ENCODE assay signal across 26 cellular contexts in genomic region chr10:116669080-116669479, GRCh38. TPM values are rescaled to one million over a fixed set of nuclear protein-coding genes. Genes with fewer than 3 reads are reported as not detected.
DNase-seq lines count a peak whose midpoint lies in the region; ATAC-seq and TF ChIP-seq lines count a peak whose summit lies in the region.
"Had no signal": no experiment of that assay in that cellular context is flagged by ENCODE, and none has a peak within 500 bp of the region (broad histone marks: within the 10 kb centered on the region; RNA-seq: fewer than 3 reads in every experiment).

No MANE protein-coding gene starts in this region.

- H3K79me2 ChIP-seq in GM23338 (replicated peaks; ENCODE audit: insufficient read depth): peaks cover 6% of the 10 kb centered on the region
- H3K79me2 ChIP-seq in PC-3 (ENCODE audit: low read length): no peaks in the 10 kb centered on the region
- no peaks in the 10 kb centered on the region for H3K79me2 ChIP-seq in hepatocyte
- no peaks in the 10 kb centered on the region for H3K79me2 ChIP-seq in osteoblast (ENCODE audit: insufficient read depth, low read length)

- H3K9me3 ChIP-seq in PC-3 (ENCODE audit: low read length): no peaks in the 10 kb centered on the region
- H3K9me3 ChIP-seq in hepatocyte (ENCODE audit: low read depth): no peaks in the 10 kb centered on the region
- no peaks in the 10 kb centered on the region for H3K9me3 ChIP-seq in osteoblast (ENCODE audit: low read depth, low read length)
- H3K9me3 ChIP-seq: thoracic aorta had no signal

- intact Hi-C loops in PC-3 (cut with micrococcal nuclease): no loop called here

- H3K4me3 ChIP-seq in GM23338 (peak overlapping the region; percentile 90), PC-3 (ENCODE audit: low read length) (no peak overlapping the region), hepatocyte (no peak overlapping the region), osteoblast (ENCODE audit: insufficient read depth, low read length) (no peak overlapping the region)
- H3K4me3 ChIP-seq: PC-9, thoracic aorta had no signal

- ATAC-seq in GM23338: no peak; the same call in 2 of the 3 replicates
- ATAC-seq in PC-3: no peak
- ATAC-seq in HG03108 (IDR thresholded peaks at IDR 0.05; ENCODE audit: unreplicated experiment): no peak
- no peak for ATAC-seq in HG03097 (IDR thresholded peaks at IDR 0.05; ENCODE audit: low FRiP score, unreplicated experiment)
- ATAC-seq: activated CD8-positive, alpha-beta T cell treated with anti-CD3 and anti-CD28 coated beads for 36 hours; activated T-cell treated with anti-CD3 and anti-CD28 coated beads, Interleukin-2, amount 50 U/mL, for 4 hours; effector memory CD8-positive, alpha-beta T cell; stimulated activated effector memory CD8-positive, alpha-beta T cell treated with anti-CD3 and anti-CD28 coated beads, Interleukin-12 subunit alpha, Interleukin-12 subunit beta, amount 100 ng/mL, for 72 hours; T-helper 17 cell had no signal

- no peak overlapping the region for H3K27ac Mint-ChIP-seq in GM23338
- H3K27ac Mint-ChIP-seq: activated CD8-positive, alpha-beta T cell treated with anti-CD3 and anti-CD28 coated beads for 36 hours; activated naive CD4-positive, alpha-beta T cell treated with anti-CD3 and anti-CD28 coated beads, Interleukin-2, amount 10 ng/mL, durations not matched to agents 7 days and 5 days; CD8-positive, alpha-beta memory T cell; effector memory CD8-positive, alpha-beta T cell; memory B cell; stimulated activated effector memory CD8-positive, alpha-beta T cell treated with anti-CD3 and anti-CD28 coated beads, Interleukin-12 subunit alpha, Interleukin-12 subunit beta, amount 100 ng/mL, for 72 hours; T-helper 17 cell had no signal

- H3K9ac ChIP-seq in PC-3 (ENCODE audit: low read length): no peak overlapping the region

- H2AFZ ChIP-seq in GM23338 (peak overlapping the region; percentile 96; the same call in 1 of the 2 replicates), PC-3 (ENCODE audit: low read length) (no peak overlapping the region), hepatocyte (no peak overlapping the region), osteoblast (ENCODE audit: low read length) (no peak overlapping the region)
- H2AFZ ChIP-seq: PC-9 had no signal

- POLR2A ChIA-PET in PC-3 (lab: Charles Lee; ENCODE audit: unreplicated experiment): no interaction called here

- H3K4me1 Mint-ChIP-seq in GM23338: peaks cover 26% of the 10 kb centered on the region
- H3K4me1 Mint-ChIP-seq: activated naive CD4-positive, alpha-beta T cell treated with anti-CD3 and anti-CD28 coated beads, Interleukin-2, amount 10 ng/mL, durations not matched to agents 7 days and 5 days; CD8-positive, alpha-beta memory T cell; memory B cell; stimulated activated effector memory CD8-positive, alpha-beta T cell treated with anti-CD3 and anti-CD28 coated beads, Interleukin-12 subunit alpha, Interleukin-12 subunit beta, amount 100 ng/mL, for 72 hours; T-helper 17 cell had no signal

- H3K36me3 ChIP-seq in GM23338 (ENCODE audit: insufficient read depth): peaks cover 3% of the 10 kb centered on the region; the same call in 1 of the 2 replicates
- no peaks in the 10 kb centered on the region for H3K36me3 ChIP-seq in PC-3 (ENCODE audit: low read depth, low read length)
- H3K36me3 ChIP-seq in hepatocyte (replicated peaks; ENCODE audit: insufficient read depth, low read depth): no peaks in the 10 kb centered on the region
- H3K36me3 ChIP-seq in osteoblast (ENCODE audit: insufficient read depth, low read length): peaks cover 2% of the 10 kb centered on the region

- H3F3A ChIP-seq in GM23338 (replicated peaks; ENCODE audit: low read depth) (no peaks in the 10 kb centered on the region), PC-3 (ENCODE audit: low read length, unreplicated experiment) (no peaks in the 10 kb centered on the region)

- peaks cover 2% of the 10 kb centered on the region for H3K27me3 Mint-ChIP-seq in GM23338 (ENCODE audit: insufficient read depth, low read depth, poor library complexity)

- TF ChIP-seq CTCF in GM23338 (conservative IDR thresholded peaks at IDR 0.05; ENCODE audit: low read depth in 2 of 2) (no peak), PC-3 (conservative IDR thresholded peaks at IDR 0.05; ENCODE audit: low read depth, low read length) (no peak), hepatocyte (IDR thresholded peaks at IDR 0.05; ENCODE audit: poor library complexity) (no peak), osteoblast (IDR thresholded peaks at IDR 0.05; ENCODE audit: extremely low read depth, low read depth, low read length) (no peak)

- H3K4me1 ChIP-seq in GM23338 (ENCODE audit: insufficient read depth) (peaks cover 21% of the 10 kb centered on the region), PC-3 (ENCODE audit: insufficient read depth, low read length) (peaks cover 24% of the 10 kb centered on the region), hepatocyte (ENCODE audit: insufficient read depth) (no peaks in the 10 kb centered on the region), osteoblast (ENCODE audit: insufficient read depth, low read length) (peaks cover 14% of the 10 kb centered on the region)

- WGBS in hepatocyte (ENCODE audit: low lambda C conversion rate, missing lambda C conversion rate): 81% methylated on average over 5 of the region's 5 CpGs

- peaks cover 24% of the 10 kb centered on the region for H3K36me3 Mint-ChIP-seq in GM23338 (ENCODE audit: low read depth)
- H3K36me3 Mint-ChIP-seq: activated naive CD4-positive, alpha-beta T cell treated with anti-CD3 and anti-CD28 coated beads, Interleukin-2, amount 10 ng/mL, durations not matched to agents 7 days and 5 days; CD8-positive, alpha-beta memory T cell; memory B cell; stimulated activated effector memory CD8-positive, alpha-beta T cell treated with anti-CD3 and anti-CD28 coated beads, Interleukin-12 subunit alpha, Interleukin-12 subunit beta, amount 100 ng/mL, for 72 hours had no signal

- no peaks in the 10 kb centered on the region; the same call in 1 of the 2 replicates for H4K20me1 ChIP-seq in GM23338 (replicated peaks; ENCODE audit: insufficient read depth)
- H4K20me1 ChIP-seq in PC-3 (ENCODE audit: low read length): no peaks in the 10 kb centered on the region
- no peaks in the 10 kb centered on the region for H4K20me1 ChIP-seq in hepatocyte (ENCODE audit: insufficient read depth, poor library complexity, severe bottlenecking)
- H4K20me1 ChIP-seq in osteoblast (ENCODE audit: insufficient read depth, low read length): no peaks in the 10 kb centered on the region

- CTCF ChIA-PET in PC-3 (lab: Charles Lee): no interaction called here

- no peaks in the 10 kb centered on the region for H3K27me3 ChIP-seq in GM23338 (ENCODE audit: insufficient read depth)
- no peaks in the 10 kb centered on the region for H3K27me3 ChIP-seq in PC-3 (ENCODE audit: low read length)
- H3K27me3 ChIP-seq in hepatocyte: no peaks in the 10 kb centered on the region
- H3K27me3 ChIP-seq in osteoblast (ENCODE audit: insufficient read depth, low read length): peaks cover 5% of the 10 kb centered on the region

- BruUV-seq in PC-3 (replicated peaks; lab: Mats Ljungman, UMichigan): no TSS peak

- DNase-seq in GM23338 (ENCODE audit: low spot score) (no peak), PC-3 (peak; percentile 55), hepatocyte (ENCODE audit: low spot score) (no peak), osteoblast (ENCODE audit: insufficient read length, low spot score, missing footprints) (peak; percentile 90), substantia nigra (lab: John Stamatoyannopoulos, UW) (no peak), UCSD-AML1 (lab: John Stamatoyannopoulos, UW; ENCODE audit: unreplicated experiment) (no peak)
- DNase-seq: activated CD8-positive, alpha-beta T cell treated with anti-CD3 and anti-CD28 coated beads for 36 hours; activated naive CD4-positive, alpha-beta T cell treated with anti-CD3 and anti-CD28 coated beads, Interleukin-2, amount 10 ng/mL, durations not matched to agents 7 days and 5 days; activated T-cell treated with anti-CD3 and anti-CD28 coated beads, Interleukin-2, amount 50 U/mL, for 4 hours; aorta; CD8-positive, alpha-beta memory T cell; DMS53; effector memory CD8-positive, alpha-beta T cell; NCI-H1436 treated with DMSO at 0.1 percent for 48 hours; NCI-H2171 treated with DMSO at 0.1 percent for 48 hours; NCI-H774; PC-9; T-helper 17 cell had no signal

- H3K27ac ChIP-seq in GM23338 (ENCODE audit: low read depth): no peak overlapping the region
- H3K27ac ChIP-seq in PC-3 (ENCODE audit: low read length): no peak overlapping the region
- H3K27ac ChIP-seq in hepatocyte: no peak overlapping the region
- no peak overlapping the region for H3K27ac ChIP-seq in osteoblast (ENCODE audit: low read depth, low read length)
- H3K27ac ChIP-seq in substantia nigra (ENCODE audit: low read depth, low read length, poor library complexity, severe bottlenecking): no peak overlapping the region
- H3K27ac ChIP-seq: PC-9, thoracic aorta had no signal

- peak overlapping the region; percentile 74 for H3K4me3 Mint-ChIP-seq in GM23338
- H3K4me3 Mint-ChIP-seq: activated CD8-positive, alpha-beta T cell treated with anti-CD3 and anti-CD28 coated beads for 36 hours; activated naive CD4-positive, alpha-beta T cell treated with anti-CD3 and anti-CD28 coated beads, Interleukin-2, amount 10 ng/mL, durations not matched to agents 7 days and 5 days; activated T-cell treated with anti-CD3 and anti-CD28 coated beads, Interleukin-2, amount 50 U/mL, for 4 hours; CD8-positive, alpha-beta memory T cell; effector memory CD8-positive, alpha-beta T cell; memory B cell; stimulated activated effector memory CD8-positive, alpha-beta T cell treated with anti-CD3 and anti-CD28 coated beads, Interleukin-12 subunit alpha, Interleukin-12 subunit beta, amount 100 ng/mL, for 72 hours; T-helper 17 cell had no signal

- H3K4me2 ChIP-seq in GM23338 (peak overlapping the region; percentile 90), PC-3 (ENCODE audit: low read length) (no peak overlapping the region), hepatocyte (peak overlapping the region; percentile 86), osteoblast (ENCODE audit: insufficient read depth, low read length) (no peak overlapping the region)
- H3K4me2 ChIP-seq: PC-9 had no signal

- H3K9me3 Mint-ChIP-seq in GM23338: no peaks in the 10 kb centered on the region
- H3K9me3 Mint-ChIP-seq: activated naive CD4-positive, alpha-beta T cell treated with anti-CD3 and anti-CD28 coated beads, Interleukin-2, amount 10 ng/mL, durations not matched to agents 7 days and 5 days; activated T-cell treated with anti-CD3 and anti-CD28 coated beads, Interleukin-2, amount 50 U/mL, for 4 hours; memory B cell; stimulated activated effector memory CD8-positive, alpha-beta T cell treated with anti-CD3 and anti-CD28 coated beads, Interleukin-12 subunit alpha, Interleukin-12 subunit beta, amount 100 ng/mL, for 72 hours had no signal

- no peaks in the 10 kb centered on the region for H3K9me2 ChIP-seq in GM23338 (ENCODE audit: insufficient read depth)
- no peaks in the 10 kb centered on the region for H3K9me2 ChIP-seq in PC-3 (replicated peaks; ENCODE audit: low read length)
- H3K9me2 ChIP-seq in hepatocyte (replicated peaks; ENCODE audit: insufficient read depth): no peaks in the 10 kb centered on the region

TF ChIP-seq in GM23338, 12 proteins besides CTCF, POLR2A, EP300 and RAD21 (continues in another document):
- TF ChIP-seq NANOG (IDR thresholded peaks at IDR 0.05; ENCODE audit: borderline replicate concordance): no peak

RNA-seq across cellular contexts. Expression of gene PNLIPRP2, which starts 48.3 kb away (rescaled TPM):
- total RNA-seq in GM23338 (2014; rRNA removed; shearing (Covaris generic)): not detected in 2 replicates
- polyA plus RNA-seq in GM23338 (2016; fragmentation: Nextera tagmentation; extraction: Ambion mirVana) (0.19 and 0.24 TPM in 2 replicates), hepatocyte (16.7 and 23.4 TPM in 2 replicates)
- total RNA-seq in PC-3 (2014; rRNA removed) (not detected in 2 replicates), hepatocyte (21.1 and 23.4 TPM in 2 replicates), osteoblast (not detected in 2 replicates)
- total RNA-seq: activated CD8-positive, alpha-beta T cell treated with anti-CD3 and anti-CD28 coated beads for 36 hours; CD8-positive, alpha-beta memory T cell; chondrocyte; PC-9; renal cortical epithelial cell; T-helper 17 cell had no signal
- polyA plus RNA-seq: CD8-positive, alpha-beta memory T cell; neural cell had no signal

Comparison
In these comparisons a context has a peak if more than half of its experiments do, and no peak if none do; other contexts are left out.
1. DNase-seq: peak in PC-3 (single experiment) and osteoblast (single experiment); none in GM23338 (single experiment), hepatocyte (single experiment), substantia nigra (0 of 49) and UCSD-AML1 (single experiment).
2. H3K4me2 ChIP-seq: peak in GM23338 (single experiment) and hepatocyte (single experiment); none in PC-3 (single experiment) and osteoblast (single experiment).
3. RNA of gene PNLIPRP2, which starts 48.3 kb away (total RNA-seq): 21.1 to 23.4 TPM in hepatocyte; not detected in GM23338, not detected in PC-3 and not detected in osteoblast; every median in the first group is over 10 times any median in the second.